26 cellular contexts compared by ENCODE assay signal in the genomic region with DNA sequence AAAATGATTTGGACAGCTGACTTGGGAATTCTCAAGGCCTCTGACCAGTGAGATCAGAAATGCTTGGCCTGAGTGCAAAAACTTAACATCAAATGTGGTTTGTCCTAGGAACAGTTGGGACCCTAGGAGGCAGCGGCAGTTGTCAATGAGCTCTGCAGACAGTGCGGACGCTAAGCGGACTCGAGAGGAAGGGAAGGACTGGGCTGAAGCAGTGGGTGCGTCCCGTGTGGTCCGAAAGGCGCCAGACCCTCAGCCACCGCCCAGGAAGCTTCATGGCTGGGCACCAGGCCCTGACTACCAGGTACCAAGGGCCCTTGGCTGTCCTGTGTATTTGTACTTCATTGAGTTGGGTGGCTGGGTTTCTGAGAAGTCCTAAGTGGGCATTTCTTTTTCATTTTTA. TPM values are rescaled to one million over a fixed set of nuclear protein-coding genes. Genes with fewer than 3 reads are reported as not detected.
DNase-seq lines count a peak whose midpoint lies in the region; ATAC-seq, FAIRE-seq and TF ChIP-seq lines count a peak whose summit lies in the region.
"Had no signal": no experiment of that assay in that cellular context is flagged by ENCODE, and none has a peak within 500 bp of the region (broad histone marks: within the 10 kb centered on the region; RNA-seq: fewer than 3 reads in every experiment).

No MANE protein-coding gene starts in this region.

- no peak overlapping the region for H2AFZ ChIP-seq in K562 (ENCODE audit: low read depth, low read length)

- H3K4me1 ChIP-seq in CD4-positive, alpha-beta memory T cell (ENCODE audit: insufficient read depth, low read length) = no peaks in the 10 kb centered on the region
- H3K4me1 ChIP-seq in CD8-positive, alpha-beta memory T cell (ENCODE audit: insufficient read depth, low read length) = no peaks in the 10 kb centered on the region
- no peaks in the 10 kb centered on the region for H3K4me1 ChIP-seq in K562 (replicated peaks in 1 of 2; ENCODE audit: control insufficient read depth in 2 of 2, insufficient read depth in 2 of 2, low read length in 2 of 2)
- H3K4me1 ChIP-seq in foreskin keratinocyte = no peaks in the 10 kb centered on the region
- H3K4me1 ChIP-seq: right lobe of liver had no signal

- peak overlapping the region in 4 of 7 donors; percentile 43 to 75 (median 56) for H3K27ac Mint-ChIP-seq in CD4-positive, alpha-beta memory T cell
- peak overlapping the region in 5 of 8 donors; percentile 21 to 75 (median 50) for H3K27ac Mint-ChIP-seq in CD8-positive, alpha-beta memory T cell
- peak overlapping the region; percentile 4 for H3K27ac Mint-ChIP-seq in mesothelial cell of epicardium
- H3K27ac Mint-ChIP-seq: activated B cell treated with CpG ODN at 0.5 μM for 24 hours, type B pancreatic cell had no signal

- BruUV-seq in K562 (replicated peaks; lab: Mats Ljungman, UMichigan) = no TSS peak

- TF ChIP-seq CTCF in K562 (IDR thresholded peaks at IDR 0.05 in 2 of 3, conservative IDR thresholded peaks at IDR 0.05 in 1 of 3; ENCODE audit: insufficient read depth in 2 of 3, low read depth in 1 of 3, low read length in 3 of 3) (no peak), mesothelial cell of epicardium (IDR thresholded peaks at IDR 0.05; ENCODE audit: unreplicated experiment) (no peak), foreskin keratinocyte (conservative IDR thresholded peaks at IDR 0.05) (no peak)

- no peak for TF ChIP-seq RAD21 in K562 (CRISPR knock-in tag; conservative IDR thresholded peaks at IDR 0.05 in 1 of 2, IDR thresholded peaks at IDR 0.05 in 1 of 2)

- H3K27ac ChIP-seq in CD4-positive, alpha-beta memory T cell (ENCODE audit: low read depth, low read length) = no peak overlapping the region
- no peak overlapping the region for H3K27ac ChIP-seq in CD8-positive, alpha-beta memory T cell (ENCODE audit: low read depth, low read length)
- no peak overlapping the region for H3K27ac ChIP-seq in K562 (ENCODE audit: extremely low read depth, low read depth, low read length)
- H3K27ac ChIP-seq in foreskin keratinocyte = no peak overlapping the region
- H3K27ac ChIP-seq: right lobe of liver had no signal

- no peaks in the 10 kb centered on the region for H3K27me3 Mint-ChIP-seq in CD4-positive, alpha-beta memory T cell
- H3K27me3 Mint-ChIP-seq in CD8-positive, alpha-beta memory T cell = no peaks in the 10 kb centered on the region
- no peaks in the 10 kb centered on the region for H3K27me3 Mint-ChIP-seq in mesothelial cell of epicardium (ENCODE audit: low read depth)
- H3K27me3 Mint-ChIP-seq: activated B cell treated with CpG ODN at 0.5 μM for 24 hours; activated naive CD8-positive, alpha-beta T cell treated with anti-CD3 and anti-CD28 coated beads for 36 hours; central memory CD8-positive, alpha-beta T cell; naive thymus-derived CD8-positive, alpha-beta T cell; type B pancreatic cell had no signal

- TF ChIP-seq POLR2A in K562 (conservative IDR thresholded peaks at IDR 0.05) = no peak

- peaks cover 80% of the 10 kb centered on the region for H3K36me3 ChIP-seq in CD4-positive, alpha-beta memory T cell (ENCODE audit: insufficient read depth, low read length)
- H3K36me3 ChIP-seq in CD8-positive, alpha-beta memory T cell (ENCODE audit: insufficient read depth, low read length) = peaks cover 67% of the 10 kb centered on the region
- peaks cover 92% of the 10 kb centered on the region for H3K36me3 ChIP-seq in K562 (ENCODE audit: control insufficient read depth, insufficient read depth, low read length)

- no peaks in the 10 kb centered on the region for H3K27me3 ChIP-seq in CD4-positive, alpha-beta memory T cell (ENCODE audit: insufficient read depth, low read length)
- no peaks in the 10 kb centered on the region for H3K27me3 ChIP-seq in CD8-positive, alpha-beta memory T cell (ENCODE audit: insufficient read depth, low read length, poor library complexity, severe bottlenecking)
- H3K27me3 ChIP-seq in K562 (ENCODE audit: control insufficient read depth in 2 of 2, insufficient read depth in 2 of 2, low read length in 2 of 2) = no peaks in the 10 kb centered on the region
- no peaks in the 10 kb centered on the region for H3K27me3 ChIP-seq in foreskin keratinocyte
- H3K27me3 ChIP-seq: right lobe of liver had no signal

- H3K79me2 ChIP-seq in K562 (ENCODE audit: control insufficient read depth, insufficient read depth, low read length) = peaks cover 3% of the 10 kb centered on the region; the same call in 1 of the 3 replicates

- peaks cover 58 to 80% of the 10 kb centered on the region in 2 donors for H3K36me3 Mint-ChIP-seq in CD4-positive, alpha-beta memory T cell
- peaks cover 8 to 88% (median 39%) of the 10 kb centered on the region in 3 donors for H3K36me3 Mint-ChIP-seq in CD8-positive, alpha-beta memory T cell
- peaks cover 50% of the 10 kb centered on the region for H3K36me3 Mint-ChIP-seq in mesothelial cell of epicardium

- no peaks in the 10 kb centered on the region for H3K9me3 Mint-ChIP-seq in CD4-positive, alpha-beta memory T cell
- H3K9me3 Mint-ChIP-seq in CD8-positive, alpha-beta memory T cell = peaks cover 0 to 1% (median 0%) of the 10 kb centered on the region in 5 donors
- no peaks in the 10 kb centered on the region for H3K9me3 Mint-ChIP-seq in mesothelial cell of epicardium
- H3K9me3 Mint-ChIP-seq: activated B cell treated with CpG ODN at 0.5 μM for 24 hours; activated naive CD8-positive, alpha-beta T cell treated with anti-CD3 and anti-CD28 coated beads for 36 hours; activated T-cell treated with anti-CD3 and anti-CD28 coated beads, Interleukin-2, amount 50 U/mL, for 4 hours; central memory CD8-positive, alpha-beta T cell; naive thymus-derived CD8-positive, alpha-beta T cell; type B pancreatic cell had no signal

- ATAC-seq in K562 (no peak), foreskin keratinocyte (no peak), left ventricle myocardium superior (no peak)
- ATAC-seq: activated T-cell treated with anti-CD3 and anti-CD28 coated beads, Interleukin-2, amount 50 U/mL, for 4 hours; naive thymus-derived CD8-positive, alpha-beta T cell had no signal

- POLR2A ChIA-PET in CD4-positive, alpha-beta memory T cell (lab: Charles Lee; ENCODE audit: partially characterized antibody) = interaction anchor here (1.7 kb wide), 1 partner anchor 333 kb away, joined by 4 read pairs; a partner anchor contains a TSS
- POLR2A ChIA-PET in CD8-positive, alpha-beta memory T cell (lab: Charles Lee) = no interaction called here
- POLR2A ChIA-PET in K562 (lab: Yijun Ruan, JAX) = interaction anchor here (1.6 kb wide), 1 partner anchor 9 kb away, joined by 9 read pairs; no protein-coding TSS in a partner anchor

- H4K20me1 ChIP-seq in K562 (replicated peaks; ENCODE audit: control insufficient read depth, insufficient read depth, low read length) = no peaks in the 10 kb centered on the region

- H3K4me2 ChIP-seq in K562 (ENCODE audit: insufficient read depth, low read length) = no peak overlapping the region

- H3K4me3 Mint-ChIP-seq in CD4-positive, alpha-beta memory T cell = no peak overlapping the region
- peak overlapping the region in 2 of 7 donors; percentile 32 to 43 for H3K4me3 Mint-ChIP-seq in CD8-positive, alpha-beta memory T cell
- H3K4me3 Mint-ChIP-seq in mesothelial cell of epicardium = no peak overlapping the region
- H3K4me3 Mint-ChIP-seq: activated B cell treated with CpG ODN at 0.5 μM for 24 hours; activated naive CD8-positive, alpha-beta T cell treated with anti-CD3 and anti-CD28 coated beads for 36 hours; activated T-cell treated with anti-CD3 and anti-CD28 coated beads, Interleukin-2, amount 50 U/mL, for 4 hours; CD14-positive monocyte; central memory CD8-positive, alpha-beta T cell; naive thymus-derived CD8-positive, alpha-beta T cell; type B pancreatic cell had no signal

- H3K4me1 Mint-ChIP-seq in CD4-positive, alpha-beta memory T cell = peaks cover 3 to 19% (median 15%) of the 10 kb centered on the region in 4 donors
- peaks cover 8 to 21% (median 13%) of the 10 kb centered on the region in 3 donors for H3K4me1 Mint-ChIP-seq in CD8-positive, alpha-beta memory T cell
- H3K4me1 Mint-ChIP-seq in mesothelial cell of epicardium = no peaks in the 10 kb centered on the region
- H3K4me1 Mint-ChIP-seq: activated B cell treated with CpG ODN at 0.5 μM for 24 hours had no signal

- in situ Hi-C loops in K562 (cut with MboI) = loop anchor here (25.0 kb wide), 1 partner anchor 747 kb away; no protein-coding TSS in a partner anchor

- no peaks in the 10 kb centered on the region for H3K9me3 ChIP-seq in CD4-positive, alpha-beta memory T cell (ENCODE audit: control insufficient read depth in 1 of 2, low read length in 2 of 2)
- H3K9me3 ChIP-seq in CD8-positive, alpha-beta memory T cell (ENCODE audit: low read length) = no peaks in the 10 kb centered on the region
- H3K9me3 ChIP-seq in K562 (replicated peaks; ENCODE audit: control insufficient read depth, insufficient read depth, low read depth, low read length) = no peaks in the 10 kb centered on the region
- H3K9me3 ChIP-seq: right lobe of liver had no signal

- H3K9ac ChIP-seq in K562 (ENCODE audit: insufficient read depth in 1 of 2, low read depth in 2 of 2, low read length in 2 of 2) = no peak overlapping the region

- CTCF ChIA-PET in CD4-positive, alpha-beta memory T cell (lab: Charles Lee; ENCODE audit: partially characterized antibody) = interaction anchor here (1.5 to 3.1 kb wide), 2 partner anchors 19 to 109 kb away, joined by 3 to 10 read pairs; no protein-coding TSS in a partner anchor
- CTCF ChIA-PET in CD8-positive, alpha-beta memory T cell (lab: Charles Lee) = interaction anchor here (1.4 kb wide), 1 partner anchor 19 kb away, joined by 4 read pairs; no protein-coding TSS in a partner anchor
- CTCF ChIA-PET in K562 (lab: Yijun Ruan, JAX; ENCODE audit: low intra/inter-chr PET ratio) = no interaction called here

- FAIRE-seq in K562 (lab: Jason Lieb, UNC) = no peak
- FAIRE-seq: astrocyte had no signal

- H3K9me1 ChIP-seq in K562 (ENCODE audit: control insufficient read depth, insufficient read depth, low read length) = peaks cover under 1% of the 10 kb centered on the region

- WGBS in K562 (ENCODE audit: insufficient coverage, low coverage, missing lambda C conversion rate) = 97% methylated on average over 10 of the region's 10 CpGs

- H3K4me3 ChIP-seq in CD4-positive, alpha-beta memory T cell (ENCODE audit: low read length in 2 of 2) = no peak overlapping the region
- no peak overlapping the region for H3K4me3 ChIP-seq in CD8-positive, alpha-beta memory T cell (ENCODE audit: low read length)
- H3K4me3 ChIP-seq in K562 = no peak overlapping the region
- H3K4me3 ChIP-seq: right lobe of liver had no signal

- intact Hi-C loops in CD4-positive, alpha-beta memory T cell (cut with micrococcal nuclease) = no loop called here
- intact Hi-C loops in K562 (cut with micrococcal nuclease) (no loop called here), left ventricle myocardium superior (cut with micrococcal nuclease) (no loop called here)

- TF ChIP-seq EP300 in K562 (IDR thresholded peaks at IDR 0.05; ENCODE audit: low read length) = no peak

- no peak for DNase-seq in CD4-positive, alpha-beta memory T cell
- no peak for DNase-seq in CD8-positive, alpha-beta memory T cell
- no peak for DNase-seq in K562 (ENCODE audit: extremely low read depth in 1 of 4, low spot score in 3 of 4)
- no peak for DNase-seq in mesothelial cell of epicardium (ENCODE audit: low spot score in 2 of 2, unreplicated experiment in 2 of 2)
- no peak for DNase-seq in foreskin keratinocyte
- no peak for DNase-seq in left ventricle myocardium superior
- DNase-seq in stimulated activated CD4-positive, alpha-beta T cell treated with anti-CD3 and anti-CD28 coated beads, Interleukin-4, amount 100 ng/mL, for 1 hour = no peak
- no peak for DNase-seq in DMS114 treated with DMSO at 0.1 percent for 48 hours (lab: John Stamatoyannopoulos, UW; ENCODE audit: unreplicated experiment)
- DNase-seq: activated B cell treated with CpG ODN at 0.5 μM for 24 hours; activated naive CD8-positive, alpha-beta T cell treated with anti-CD3 and anti-CD28 coated beads for 36 hours; activated T-cell treated with anti-CD3 and anti-CD28 coated beads, Interleukin-2, amount 50 U/mL, for 4 hours; foreskin fibroblast; IMR-90; naive thymus-derived CD8-positive, alpha-beta T cell; NCI-H1105; NCI-H2029 treated with DMSO at 0.1 percent for 48 hours; NCI-H226; NCI-H774; Right ventricle myocardium superior; stimulated activated CD4-positive, alpha-beta T cell treated with anti-CD3 and anti-CD28 coated beads, Interleukin-15, amount 100 ng/mL, for 24 hours; T1000 had no signal

RNA-seq across cellular contexts. Expression of a gene that starts 43.7 kb away (rescaled TPM):
- 10 to 100 TPM; 52.1 to 58.5 TPM for total RNA-seq in CD4-positive, alpha-beta memory T cell
- 10 to 100 TPM; 15.6 to 17.4 TPM for polyA plus RNA-seq in CD4-positive, alpha-beta memory T cell
- 10 to 100 TPM; 31.6 to 35.3 TPM for total RNA-seq in CD8-positive, alpha-beta memory T cell
- polyA plus RNA-seq in CD8-positive, alpha-beta memory T cell = 18.4 TPM
- 98.5 and 154 TPM in 2 replicates for total RNA-seq in K562 (2011; cell fraction: chromatin; rRNA removed; ENCODE audit: low replicate concordance)
- 72.6 and 96.6 TPM in 2 replicates for total RNA-seq in K562 (2011; cell fraction: nucleolus; rRNA removed)
- 78.2 and 78.3 TPM in 2 replicates for total RNA-seq in K562 (2011; cell fraction: nucleoplasm; rRNA removed)
- total RNA-seq in K562 (2014; rRNA removed) (14.6 and 21.3 TPM in 2 replicates), K562 (2014; rRNA removed; fragmentation: Illumina TruSeq; extraction: Trizol) (8.6 TPM in 2 replicates), K562 (2015; rRNA removed; fragmentation: Illumina TruSeq; extraction: Trizol) (15.6 and 15.7 TPM in 2 replicates), K562 (2021) (23.4 and 23.5 TPM in 2 replicates), mesothelial cell of epicardium (54.8 to 59.2 TPM (median 57.2 TPM) in 3 replicates), foreskin keratinocyte (13.5 and 15.9 TPM in 2 replicates), left ventricle myocardium superior (19.9 TPM)
- polyA plus RNA-seq in K562 (2011; rRNA removed) (15.3 and 21.6 TPM in 2 replicates), K562 (2014; fragmentation: Illumina TruSeq; extraction: Trizol) (13.7 and 15.3 TPM in 2 replicates), K562 (2014; fragmentation: Nextera tagmentation; extraction: Ambion mirVana) (1 to 10 TPM; 1.8 to 2.1 TPM), K562 (2014; rRNA removed) (15.4 and 18.2 TPM in 2 replicates), foreskin keratinocyte (10.5 and 12.5 TPM in 2 replicates)
- 16.0 and 17.4 TPM in 2 replicates for polyA plus RNA-seq in K562 (2011; cell fraction: cytosol; rRNA removed)
- 117 and 121 TPM in 2 replicates for polyA plus RNA-seq in K562 (2011; cell fraction: nucleus; rRNA removed)
- polyA plus RNA-seq in K562 (2012) = 22.0 and 30.6 TPM in 2 replicates
- polyA minus RNA-seq in K562 (2011; rRNA and poly(A)+ RNA removed) = 9.2 and 14.3 TPM in 2 replicates
- 6.6 and 8.9 TPM in 2 replicates for polyA minus RNA-seq in K562 (2011; cell fraction: cytosol; rRNA and poly(A)+ RNA removed)
- 11.7 and 17.9 TPM in 2 replicates for polyA minus RNA-seq in K562 (2011; cell fraction: nucleus; rRNA and poly(A)+ RNA removed)

Comparison
In these comparisons a context has a peak if more than half of its experiments do, and no peak if none do; other contexts are left out.
1. H3K27ac Mint-ChIP-seq: peak in every context shown above with its lines; median percentile 56 in CD4-positive, alpha-beta memory T cell; 50 in CD8-positive, alpha-beta memory T cell; 4 in mesothelial cell of epicardium.